13 cellular contexts compared by ENCODE assay signal in genomic region chr18:6553234-6553900, GRCh38.
DNase-seq lines count a peak whose midpoint lies in the region; ATAC-seq, FAIRE-seq and TF ChIP-seq lines count a peak whose summit lies in the region.
"Had no signal": no experiment of that assay in that cellular context is flagged by ENCODE, and none has a peak within 500 bp of the region (broad histone marks: within the 10 kb centered on the region; RNA-seq: fewer than 3 reads in every experiment).

No MANE protein-coding gene starts in this region.

- H3K36me3 ChIP-seq in H1 (ENCODE audit: control insufficient read depth in 2 of 4, insufficient read depth in 4 of 4, low read length in 3 of 4), result peaks cover 0 to 3% (median 0%) of the 10 kb centered on the region in 4 experiments; a peak in 1 of 8 replicates
- H3K36me3 ChIP-seq in lower lobe of right lung, result no peaks in the 10 kb centered on the region
- H3K36me3 ChIP-seq: SJSA1 had no signal

- no peak overlapping the region for H4K8ac ChIP-seq in H1 (ENCODE audit: extremely low read depth, insufficient read depth, low read length)

- intact Hi-C loops in lower lobe of right lung (cut with DNase I), result no loop called here

- H2BK120ac ChIP-seq in H1 (replicated peaks; ENCODE audit: low read depth, low read length), result no peak overlapping the region

- H3K4me2 ChIP-seq in H1 (ENCODE audit: insufficient read depth in 1 of 2, low read depth in 2 of 2, low read length in 2 of 2), result no peak overlapping the region

- TF ChIP-seq CTCF in H1 (IDR thresholded peaks at IDR 0.05; ENCODE audit: control extremely low read depth in 1 of 3, insufficient read depth in 1 of 3, low read depth in 1 of 3, low read length in 3 of 3), result no peak
- no peak for TF ChIP-seq CTCF in lower lobe of right lung (IDR thresholded peaks at IDR 0.05)

- 0 out of 2 replicates have a peak overlapping the region, but pooled peaks have one; percentile 18 for H2AFZ ChIP-seq in H1 (ENCODE audit: low read length)

- no peaks in the 10 kb centered on the region for H4K20me1 ChIP-seq in H1 (replicated peaks in 1 of 2; ENCODE audit: control insufficient read depth in 1 of 2, insufficient read depth in 2 of 2, low read length in 2 of 2)

- DNase-seq in EL (peak; percentile 17), NCI-H69 (lab: John Stamatoyannopoulos, UW) (peak; percentile 48), H1 (ENCODE audit: low read depth in 1 of 2, low spot score in 2 of 2) (no peak), lower lobe of right lung (no peak), DMS 273 treated with DMSO at 0.1 percent for 48 hours (lab: John Stamatoyannopoulos, UW) (no peak), SK-N-DZ (ENCODE audit: low spot score) (no peak)
- no peak for DNase-seq in activated T-cell treated with anti-CD3 and anti-CD28 coated beads, Interleukin-2, amount 50 U/mL, for 48 hours
- DNase-seq: C1 segment of cervical spinal cord, Kasumi-1, NCI-H1105, NCI-H187 treated with DMSO at 0.1 percent for 48 hours, NCI-H748 treated with DMSO at 0.1 percent for 48 hours had no signal

- H3K27ac ChIP-seq in H1 (ENCODE audit: low read depth, low read length), result no peak overlapping the region
- no peak overlapping the region for H3K27ac ChIP-seq in lower lobe of right lung
- H3K27ac ChIP-seq: SJSA1 had no signal

- no peak for TF ChIP-seq POLR2A in H1 (IDR thresholded peaks at IDR 0.05; ENCODE audit: control extremely low read depth in 1 of 2, low read depth in 2 of 2, low read length in 2 of 2)

- H2BK15ac ChIP-seq in H1 (ENCODE audit: low read length), result no peak overlapping the region

- no peak overlapping the region for H3K23ac ChIP-seq in H1 (ENCODE audit: insufficient read length)

- no peak overlapping the region for H2BK12ac ChIP-seq in H1 (ENCODE audit: low read depth, low read length)

- no peak overlapping the region for H3K9ac ChIP-seq in H1 (replicated peaks in 1 of 4; ENCODE audit: extremely low read depth in 1 of 4, low read depth in 3 of 4, low read length in 3 of 4)

- H4K91ac ChIP-seq in H1 (replicated peaks; ENCODE audit: insufficient read length, low read length), result no peak overlapping the region

- 82% methylated on average over 3 of the region's 3 CpGs; no CpG with 5 or more reads in 1 of the 2 experiments for WGBS in H1 (ENCODE audit: extremely low coverage in 1 of 2, insufficient coverage in 1 of 2, insufficient read length in 1 of 2, insufficient replicate concordance in 2 of 2, low coverage in 1 of 2, low lambda C conversion rate in 2 of 2, missing lambda C conversion rate in 1 of 2), 2 experiments

- POLR2A ChIA-PET in H1 (lab: Charles Lee; ENCODE audit: partially characterized antibody), result no interaction called here

- H3K9me3 ChIP-seq in H1 (ENCODE audit: insufficient read depth in 2 of 2, low read depth in 1 of 2, low read length in 1 of 2) (peaks cover 18 to 20% of the 10 kb centered on the region in 2 experiments), lower lobe of right lung (no peaks in the 10 kb centered on the region)
- H3K9me3 ChIP-seq: SJSA1 had no signal

- H3K23me2 ChIP-seq in H1 (ENCODE audit: low read depth, low read length), result no peaks in the 10 kb centered on the region

- H3K4ac ChIP-seq in H1 (replicated peaks; ENCODE audit: insufficient read length, low read depth, low read length), result no peak overlapping the region

- H3K4me3 ChIP-seq in H1 (ENCODE audit: extremely low read depth in 1 of 4, insufficient read depth in 2 of 4, low read depth in 3 of 4, low read length in 4 of 4) (no peak overlapping the region), lower lobe of right lung (no peak overlapping the region)
- H3K4me3 ChIP-seq: SJSA1 had no signal

- no peak overlapping the region for H2BK20ac ChIP-seq in H1 (ENCODE audit: low read length)

- peaks cover 5 to 11% (median 6%) of the 10 kb centered on the region in 4 experiments for H3K4me1 ChIP-seq in H1 (replicated peaks in 1 of 4; ENCODE audit: control insufficient read depth in 3 of 4, insufficient read depth in 4 of 4, low read length in 3 of 4)
- H3K4me1 ChIP-seq in lower lobe of right lung, result peaks cover 3% of the 10 kb centered on the region
- H3K4me1 ChIP-seq: SJSA1 had no signal

- no peak overlapping the region for H2AK5ac ChIP-seq in H1 (ENCODE audit: low read depth, low read length)

- no peak overlapping the region for H2BK5ac ChIP-seq in H1 (ENCODE audit: low read depth, low read length)

- no peak for FAIRE-seq in H1 (lab: Jason Lieb, UNC)

- TF ChIP-seq EP300 in H1 (IDR thresholded peaks at IDR 0.05; ENCODE audit: borderline replicate concordance in 1 of 2, low read depth in 2 of 2, low read length in 2 of 2), result no peak

- H3K56ac ChIP-seq in H1 (replicated peaks; ENCODE audit: insufficient read length, low read depth, low read length), result no peak overlapping the region

- no peaks in the 10 kb centered on the region; a peak in 1 of 7 replicates for H3K27me3 ChIP-seq in H1 (replicated peaks in 1 of 4; ENCODE audit: control insufficient read depth in 3 of 4, extremely low read depth in 1 of 4, insufficient read depth in 3 of 4, low read length in 3 of 4)
- no peaks in the 10 kb centered on the region for H3K27me3 ChIP-seq in lower lobe of right lung (ENCODE audit: low read depth)
- H3K27me3 ChIP-seq: SJSA1 had no signal

- CTCF ChIA-PET in H1 (lab: Charles Lee; ENCODE audit: partially characterized antibody), result interaction anchor here (0.6 to 2.2 kb wide), 3 partner anchors 11 to 318 kb away, joined by 3 to 6 read pairs (median 3); no protein-coding TSS in a partner anchor

- peak; percentile 17 to 60 for ATAC-seq in lower lobe of right lung

- no peak overlapping the region for H3K14ac ChIP-seq in H1 (ENCODE audit: insufficient read length)

- no peaks in the 10 kb centered on the region for H3K79me1 ChIP-seq in H1 (ENCODE audit: low read depth, low read length)

- H3K79me2 ChIP-seq in H1 (ENCODE audit: control insufficient read depth in 1 of 2, insufficient read depth in 2 of 2, low read length in 2 of 2), result no peaks in the 10 kb centered on the region

- no peak overlapping the region for H4K5ac ChIP-seq in H1 (ENCODE audit: insufficient read length, low read depth, low read length)

- TF ChIP-seq RAD21 in H1 (IDR thresholded peaks at IDR 0.05 in 1 of 2, conservative IDR thresholded peaks at IDR 0.05 in 1 of 2; ENCODE audit: low read depth in 2 of 2, low read length in 2 of 2), result no peak

- no peak overlapping the region for H3K18ac ChIP-seq in H1 (ENCODE audit: extremely low read depth, low read length)

TF ChIP-seq in H1, 55 proteins besides CTCF, POLR2A, EP300 and RAD21 (continues in another document):
- TF ChIP-seq KDM5A (IDR thresholded peaks at IDR 0.05; ENCODE audit: low read length) (no peak), SP1 (IDR thresholded peaks at IDR 0.05; ENCODE audit: low read depth, low read length) (no peak), HDAC6 (IDR thresholded peaks at IDR 0.05; ENCODE audit: low read depth, low read length) (no peak), CBX8 (IDR thresholded peaks at IDR 0.05; ENCODE audit: borderline replicate concordance, low read depth, low read length) (no peak), GABPA (IDR thresholded peaks at IDR 0.05; ENCODE audit: borderline replicate concordance, insufficient read depth, low read length) (no peak), SIN3A (conservative IDR thresholded peaks at IDR 0.05 in 1 of 2, IDR thresholded peaks at IDR 0.05 in 1 of 2; ENCODE audit: low read depth in 1 of 2, low read length in 2 of 2) (no peak), BRCA1 (IDR thresholded peaks at IDR 0.05; ENCODE audit: low read depth, low read length) (no peak), CHD1 (IDR thresholded peaks at IDR 0.05; ENCODE audit: low read depth, low read length) (no peak)

Comparison
In these comparisons a context has a peak if more than half of its experiments do, and no peak if none do; other contexts are left out.
1. DNase-seq: peak in EL (single experiment) and NCI-H69 (single experiment); none in H1 (0 of 2), lower lobe of right lung (single experiment), DMS 273 treated with DMSO at 0.1 percent for 48 hours (single experiment), SK-N-DZ (single experiment) and activated T-cell treated with anti-CD3 and anti-CD28 coated beads, Interleukin-2, amount 50 U/mL, for 48 hours (0 of 2).